In the genomic region with DNA sequence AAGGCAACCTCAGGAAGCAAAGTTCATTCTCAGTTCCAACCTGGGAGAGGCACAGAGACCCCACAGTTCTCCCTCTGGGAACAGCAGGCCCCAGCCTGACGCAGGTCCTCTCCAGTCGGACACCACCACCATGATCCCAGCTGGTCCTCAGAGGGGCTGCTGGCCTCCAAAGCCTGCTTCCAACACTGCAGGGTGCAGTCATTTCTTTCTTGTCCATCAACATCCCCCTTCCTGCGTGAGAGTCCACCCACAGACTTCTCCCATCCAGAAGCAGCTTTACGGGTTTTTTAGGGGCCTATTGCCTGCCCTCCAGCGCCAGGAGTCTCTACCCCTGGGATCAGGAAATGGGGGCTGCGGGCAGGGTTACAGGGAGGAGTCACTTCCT, we compare ENCODE assay signal across 27 cellular contexts.
"Had no signal": no experiment of that assay in that cellular context is flagged by ENCODE, and none has a peak within 500 bp of the region (broad histone marks: within the 10 kb centered on the region; RNA-seq: fewer than 3 reads in every experiment).

No MANE protein-coding gene starts in this region.

- H3K36me3 ChIP-seq: adrenal gland, ascending aorta, lower lobe of right lung, neutrophil, ovary, vagina had no signal

- DNase-seq: activated CD4-positive, CD25-positive, alpha-beta regulatory T cell treated with anti-CD3 and anti-CD28 coated beads, Interleukin-2, amount 50 U/mL, for 72 hours; activated naive CD4-positive, alpha-beta T cell; activated T-cell treated with anti-CD3 and anti-CD28 coated beads, Interleukin-2, amount 50 U/mL, for 1 hour; adrenal gland; central memory CD4-positive, alpha-beta T cell; dermis blood vessel endothelial cell; effector CD8-positive, alpha-beta T cell; glutamatergic neuron; immature natural killer cell; lower lobe of right lung; naive thymus-derived CD4-positive, alpha-beta T cell; ovary; right cardiac atrium; small intestine; stimulated activated CD4-positive, alpha-beta T cell treated with anti-CD3 and anti-CD28 coated beads, Interleukin-2, amount 100 ng/mL, for 24 hours; stimulated activated naive B cell treated with anti-CD40 and anti-IgM and Interleukin-4, amounts not matched to agents 10 μg/mL and 1 μg/mL and 100 μg/mL, for 72 hours had no signal

- H3K9me3 Mint-ChIP-seq: activated T-helper 2 cell treated with anti-CD3 and anti-CD28 coated beads, Interferon-gamma antibody, Interleukin-2, Interleukin-4, amounts not matched to agents 10 μg/mL and 5 μg/mL and 100 μg/mL, durations not matched to agents 14 hours and 24 hours and 36 hours; immature natural killer cell; stimulated activated naive B cell treated with anti-CD40 and anti-IgM and Interleukin-4, amounts not matched to agents 10 μg/mL and 1 μg/mL and 100 μg/mL, for 72 hours; T-helper 2 cell treated with Interferon-gamma antibody and Interleukin-4, amounts not matched to agents 5 μg/mL and 100 μg/mL, for 36 hours; type B pancreatic cell had no signal

- H3K27me3 ChIP-seq: ascending aorta, ovary, vagina had no signal

- ATAC-seq: esophagus mucosa; left lobe of liver; lower lobe of right lung; naive thymus-derived CD4-positive, alpha-beta T cell; right cardiac atrium; stimulated activated naive B cell treated with anti-CD40 and anti-IgM and Interleukin-4, amounts not matched to agents 10 μg/mL and 1 μg/mL and 100 μg/mL, for 72 hours had no signal

- H3K9me3 ChIP-seq: adrenal gland, ascending aorta, lower lobe of right lung, neutrophil, ovary, vagina had no signal

- H3K27ac Mint-ChIP-seq: activated naive CD8-positive, alpha-beta T cell; activated T-helper 2 cell treated with anti-CD3 and anti-CD28 coated beads, Interferon-gamma antibody, Interleukin-2, Interleukin-4, amounts not matched to agents 10 μg/mL and 5 μg/mL and 100 μg/mL, durations not matched to agents 14 hours and 24 hours and 36 hours; immature natural killer cell; T-helper 2 cell treated with Interferon-gamma antibody and Interleukin-4, amounts not matched to agents 5 μg/mL and 100 μg/mL, for 36 hours; type B pancreatic cell had no signal

- H3K4me2 ChIP-seq: hepatocyte had no signal

- H3K27ac ChIP-seq: adrenal gland, ascending aorta, hepatocyte, lower lobe of right lung, neutrophil, ovary, vagina, VCaP had no signal

- H3K4me3 ChIP-seq: adrenal gland, ascending aorta, hepatocyte, lower lobe of right lung, ovary, vagina had no signal

- H3K36me3 Mint-ChIP-seq: immature natural killer cell; naive thymus-derived CD4-positive, alpha-beta T cell; stimulated activated naive B cell treated with anti-CD40 and anti-IgM and Interleukin-4, amounts not matched to agents 10 μg/mL and 1 μg/mL and 100 μg/mL, for 72 hours; type B pancreatic cell had no signal

- H3K4me1 ChIP-seq: adrenal gland, ascending aorta, lower lobe of right lung, vagina had no signal

- H3K4me3 Mint-ChIP-seq: activated naive CD8-positive, alpha-beta T cell; immature natural killer cell; stimulated activated naive B cell treated with anti-CD40 and anti-IgM and Interleukin-4, amounts not matched to agents 10 μg/mL and 1 μg/mL and 100 μg/mL, for 72 hours; T-helper 2 cell treated with Interferon-gamma antibody and Interleukin-4, amounts not matched to agents 5 μg/mL and 100 μg/mL, for 36 hours; type B pancreatic cell had no signal
